Comparison of ENCODE assay signal across 8 cellular contexts in the genomic region with DNA sequence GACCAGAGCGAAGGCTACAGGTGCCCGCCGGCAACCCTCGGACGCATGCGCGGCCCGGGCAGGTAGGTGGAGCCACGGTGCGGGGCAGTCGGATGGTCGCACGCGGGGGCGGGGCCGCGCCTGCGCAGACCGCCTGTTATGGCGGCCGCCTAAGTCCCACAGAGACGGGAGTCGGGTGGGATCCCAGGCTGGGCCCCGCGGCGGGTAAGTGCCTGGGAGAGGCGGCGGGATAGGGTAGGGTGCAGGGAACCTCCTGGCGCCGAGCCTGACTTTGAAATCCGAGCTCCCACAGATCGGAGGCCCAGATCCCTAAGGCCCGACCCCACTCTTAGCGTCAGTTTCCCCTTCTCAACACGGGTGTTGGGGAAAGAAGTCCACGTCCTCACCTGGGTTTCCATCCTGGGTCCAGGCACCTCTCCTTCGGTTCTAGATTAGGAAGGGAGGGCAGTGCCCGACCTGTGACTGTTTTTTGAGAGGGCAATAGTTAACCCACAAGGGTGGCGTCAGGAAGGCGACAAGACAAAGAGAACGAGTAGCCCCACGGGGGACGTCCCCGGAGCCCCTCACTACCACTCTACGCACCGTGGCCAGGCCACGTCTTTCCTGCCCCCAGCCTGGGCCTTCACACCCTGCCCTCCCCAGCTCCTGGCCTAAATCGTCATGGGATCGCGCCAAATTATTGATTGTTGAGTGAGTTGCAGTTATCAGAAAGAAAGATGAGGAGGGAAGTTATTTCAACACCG. TPM values are rescaled to one million over a fixed set of nuclear protein-coding genes. Genes with fewer than 3 reads are reported as not detected.
DNase-seq lines count a peak whose midpoint lies in the region; ATAC-seq and TF ChIP-seq lines count a peak whose summit lies in the region.

A gene with protein sequence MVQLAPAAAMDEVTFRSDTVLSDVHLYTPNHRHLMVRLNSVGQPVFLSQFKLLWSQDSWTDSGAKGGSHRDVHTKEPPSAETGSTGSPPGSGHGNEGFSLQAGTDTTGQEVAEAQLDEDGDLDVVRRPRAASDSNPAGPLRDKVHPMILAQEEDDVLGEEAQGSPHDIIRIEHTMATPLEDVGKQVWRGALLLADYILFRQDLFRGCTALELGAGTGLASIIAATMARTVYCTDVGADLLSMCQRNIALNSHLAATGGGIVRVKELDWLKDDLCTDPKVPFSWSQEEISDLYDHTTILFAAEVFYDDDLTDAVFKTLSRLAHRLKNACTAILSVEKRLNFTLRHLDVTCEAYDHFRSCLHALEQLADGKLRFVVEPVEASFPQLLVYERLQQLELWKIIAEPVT (plus strand): TSS at position 127 of the 743 bp plus-strand sequence. CDS start 3,968 bp downstream, outside the sequence.

- H3K27me3 ChIP-seq in RWPE2 (ENCODE audit: insufficient read depth, poor library complexity, severe bottlenecking): no peaks in the 10 kb centered on the region

- H3K4me3 ChIP-seq in RWPE2 (ENCODE audit: severe bottlenecking) (peak within 1 kb of the TSS; percentile 100), fibroblast of pulmonary artery (replicated peaks; ENCODE audit: low read depth, low read length) (peak within 1 kb of the TSS; percentile 87)

- ATAC-seq in RWPE2 (ENCODE audit: low read depth) (peak; percentile 85), natural killer cell (peak; percentile 96 to 99 (median 99))

- DNase-seq in EH (ENCODE audit: low read depth): peak; percentile 87
- DNase-seq in GOT3 (lab: John Stamatoyannopoulos, UW): peak; percentile 68
- peak; percentile 92 for DNase-seq in LoVo (ENCODE audit: low spot score)
- peak; percentile 87 for DNase-seq in RWPE2 (ENCODE audit: low spot score)
- DNase-seq in activated T-helper 9 cell treated with anti-CD3 and anti-CD28 coated beads, Interleukin-2, amount 50 U/mL, for 16 hours (ENCODE audit: low read depth): peak; percentile 89
- DNase-seq in fibroblast of pulmonary artery (ENCODE audit: low read depth): peak; percentile 87
- peak; percentile 95 for DNase-seq in natural killer cell
- peak; percentile 73 to 92 (median 88) for DNase-seq in stimulated activated naive CD4-positive, alpha-beta T cell (lab: John Stamatoyannopoulos, UW)

- intact Hi-C loops in natural killer cell (cut with micrococcal nuclease): loop anchor here (5.0 kb wide), 1 partner anchor 51 kb away; a partner anchor contains a TSS

- H3K36me3 Mint-ChIP-seq in natural killer cell: peaks cover under 1% of the 10 kb centered on the region

- H3K4me1 ChIP-seq in RWPE2 (ENCODE audit: insufficient read depth, poor library complexity, severe bottlenecking): peaks cover 19% of the 10 kb centered on the region

- peaks cover 30% of the 10 kb centered on the region for H3K36me3 ChIP-seq in RWPE2 (ENCODE audit: low read depth)

- H3K27ac Mint-ChIP-seq in natural killer cell: peak within 1 kb of the TSS; percentile 73 to 87

- peaks cover 7 to 9% of the 10 kb centered on the region in 2 donors for H3K4me1 Mint-ChIP-seq in natural killer cell

- TF ChIP-seq CTCF in RWPE2 (IDR thresholded peaks at IDR 0.05; ENCODE audit: poor library complexity, severe bottlenecking): no peak
- TF ChIP-seq CTCF in fibroblast of pulmonary artery (IDR thresholded peaks at IDR 0.05; ENCODE audit: low read length, missing control alignments): no peak
- no peak for TF ChIP-seq CTCF in natural killer cell (IDR thresholded peaks at IDR 0.05)

- H3K4me3 Mint-ChIP-seq in natural killer cell: peak within 1 kb of the TSS; percentile 88

- H3K27ac ChIP-seq in RWPE2 (ENCODE audit: poor library complexity, severe bottlenecking): peak within 1 kb of the TSS; percentile 66

- peaks cover 3 to 23% of the 10 kb centered on the region in 2 donors for H3K27me3 Mint-ChIP-seq in natural killer cell (ENCODE audit: low read depth in 2 of 2)

- no peaks in the 10 kb centered on the region for H3K9me3 ChIP-seq in RWPE2 (ENCODE audit: severe bottlenecking)

- no peaks in the 10 kb centered on the region for H3K9me3 Mint-ChIP-seq in natural killer cell

RNA-seq across cellular contexts. Expression of the gene that starts here (rescaled TPM):
- total RNA-seq in natural killer cell: 10 to 100 TPM; 27.1 to 45.8 (median 38.9) TPM

Comparison
In these comparisons a context has a peak if more than half of its experiments do, and no peak if none do; other contexts are left out.
1. Peak in every context shown above with its lines: DNase-seq, ATAC-seq, H3K4me3 ChIP-seq and H3K27ac ChIP-seq.